1 cellular context compared by ENCODE assay signal in genomic region chrX:151396827-151397740, GRCh38.
A peak's percentile ranks its signal among the peaks of the same experiment; 100 is the strongest.
TF ChIP-seq lines count a peak whose summit lies in the region.

VMA21 (plus strand) TSS chrX:151397206; CDS start chrX:151397309, 103 bp downstream.

TF ChIP-seq in K562, 482 proteins besides CTCF, POLR2A, EP300 and RAD21 (continued from another document and continues in another):
- TF ChIP-seq HMGXB4 (CRISPR knock-in tag; IDR thresholded peaks at IDR 0.05) (no peak), SOX6 (IDR thresholded peaks at IDR 0.05) (0 out of 2 replicates have a peak, but pooled peaks have one; percentile 30), SFPQ (IDR thresholded peaks at IDR 0.05; ENCODE audit: low read depth, low read length) (no peak), UBTF (IDR thresholded peaks at IDR 0.05; ENCODE audit: borderline replicate concordance in 1 of 2, low read depth in 2 of 2, low read length in 2 of 2) (0 out of 4 replicates have a peak, but pooled peaks have one; percentile 28 to 52), ZBTB17 (CRISPR knock-in tag; IDR thresholded peaks at IDR 0.05) (no peak), ZNF57 (CRISPR knock-in tag; IDR thresholded peaks at IDR 0.05) (no peak), TFAM (CRISPR knock-in tag; conservative IDR thresholded peaks at IDR 0.05) (no peak), IRF9 (tag; IDR thresholded peaks at IDR 0.05) (no peak), SMC3 (conservative IDR thresholded peaks at IDR 0.05; ENCODE audit: insufficient read depth, low read depth, low read length) (no peak), ELF1 (tag; IDR thresholded peaks at IDR 0.05) (peak; percentile 76), KAT2B (IDR thresholded peaks at IDR 0.05; ENCODE audit: low read depth, low read length) (no peak), CREB5 (CRISPR knock-in tag; IDR thresholded peaks at IDR 0.05) (no peak), ATF6 (CRISPR knock-in tag; IDR thresholded peaks at IDR 0.05) (0 out of 2 replicates have a peak, but pooled peaks have one; percentile 49), COPS2 (conservative IDR thresholded peaks at IDR 0.05) (no peak), BHLHE40 (IDR thresholded peaks at IDR 0.05; ENCODE audit: low read length) (peak; percentile 90), STAG1 (CRISPR knock-in tag; IDR thresholded peaks at IDR 0.05; ENCODE audit: borderline replicate concordance) (no peak), HNRNPUL1 (IDR thresholded peaks at IDR 0.05; ENCODE audit: low read length) (no peak), ZNF76 (CRISPR knock-in tag; IDR thresholded peaks at IDR 0.05; ENCODE audit: borderline replicate concordance) (no peak), ATF7 (IDR thresholded peaks at IDR 0.05) (peak; percentile 58; the same call in 1 of the 2 replicates), HOXB6 (CRISPR knock-in tag; IDR thresholded peaks at IDR 0.05; ENCODE audit: borderline replicate concordance) (no peak), SAFB2 (IDR thresholded peaks at IDR 0.05; ENCODE audit: borderline replicate concordance, low read depth, low read length, severe bottlenecking) (no peak), HMGN3 (IDR thresholded peaks at IDR 0.05; ENCODE audit: borderline replicate concordance, extremely low read depth, insufficient read length, low read depth, low read length) (peak; percentile 64), ZNF655 (CRISPR knock-in tag; IDR thresholded peaks at IDR 0.05) (no peak), HCFC1 (IDR thresholded peaks at IDR 0.05; ENCODE audit: low read depth, low read length) (peak; percentile 69), RBM14 (IDR thresholded peaks at IDR 0.05; ENCODE audit: borderline replicate concordance, insufficient read depth, low read depth, low read length) (no peak), ZBTB9 (CRISPR knock-in tag; IDR thresholded peaks at IDR 0.05) (0 out of 2 replicates have a peak, but pooled peaks have one; percentile 42), ATF1 (CRISPR knock-in tag; IDR thresholded peaks at IDR 0.05) (no peak), ATF1 (tag; IDR thresholded peaks at IDR 0.05) (peak; percentile 76), ARID3B (CRISPR knock-in tag; IDR thresholded peaks at IDR 0.05; ENCODE audit: borderline replicate concordance) (no peak), ATF2 (CRISPR knock-in tag; IDR thresholded peaks at IDR 0.05) (0 out of 2 replicates have a peak, but pooled peaks have one; percentile 43), NUFIP1 (IDR thresholded peaks at IDR 0.05; ENCODE audit: partially characterized antibody) (no peak), ERF (CRISPR knock-in tag; IDR thresholded peaks at IDR 0.05) (peak; percentile 53; the same call in 1 of the 2 replicates), ZNF134 (CRISPR knock-in tag; conservative IDR thresholded peaks at IDR 0.05) (no peak), SETDB1 (IDR thresholded peaks at IDR 0.05; ENCODE audit: low read length) (no peak), HNRNPLL (IDR thresholded peaks at IDR 0.05; ENCODE audit: low read depth, low read length, poor library complexity, severe bottlenecking) (peak; percentile 31), FOXO4 (CRISPR knock-in tag; IDR thresholded peaks at IDR 0.05) (no peak), RHOXF2B (CRISPR knock-in tag; conservative IDR thresholded peaks at IDR 0.05) (no peak), GATAD2B (IDR thresholded peaks at IDR 0.05; ENCODE audit: borderline replicate concordance) (no peak; the same call in 1 of the 2 replicates), E2F3 (CRISPR knock-in tag; IDR thresholded peaks at IDR 0.05) (peak; percentile 26; the same call in 1 of the 2 replicates), NR2C2 (CRISPR knock-in tag; IDR thresholded peaks at IDR 0.05) (no peak), NR2C2 (tag; IDR thresholded peaks at IDR 0.05) (peak; percentile 79; the same call in 1 of the 2 replicates), EGR1 (conservative IDR thresholded peaks at IDR 0.05) (peak; percentile 69), EZH2 (IDR thresholded peaks at IDR 0.05; ENCODE audit: borderline replicate concordance, low read depth, low read length) (no peak), YBX1 (IDR thresholded peaks at IDR 0.05) (no peak), ZFP36 (IDR thresholded peaks at IDR 0.05; ENCODE audit: low read depth, low read length, partially characterized antibody) (no peak)
